Comparison of ENCODE assay signal across 8 cellular contexts in the genomic region with DNA sequence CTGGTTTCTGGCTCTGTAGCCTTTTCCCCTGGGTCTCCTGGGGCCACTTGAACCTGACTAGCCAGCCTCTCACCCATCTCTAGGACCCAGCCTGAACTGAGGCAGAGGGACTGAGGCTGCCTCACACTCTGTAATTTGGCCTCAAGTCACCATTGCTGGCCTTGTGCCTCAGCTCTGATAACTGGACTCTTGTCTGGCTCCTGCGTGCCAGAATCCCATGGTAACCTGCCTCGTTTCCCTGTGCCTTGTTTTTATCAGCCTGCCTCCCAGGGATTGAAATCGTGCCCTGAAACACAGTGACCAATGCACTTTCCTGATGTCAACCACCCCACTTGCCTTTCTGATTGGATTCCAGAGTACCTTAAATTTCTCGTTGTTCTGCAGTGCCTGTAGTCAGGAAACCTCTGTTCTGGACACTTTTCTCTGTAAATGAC. TPM values are rescaled to one million over a fixed set of nuclear protein-coding genes. Genes with fewer than 3 reads are reported as not detected.
DNase-seq lines count a peak whose midpoint lies in the region; ATAC-seq and TF ChIP-seq lines count a peak whose summit lies in the region.

No MANE protein-coding gene starts in this region.

- intact Hi-C loops in Caco-2 (cut with micrococcal nuclease; ENCODE audit: unreplicated experiment) (no loop called here), Right ventricle myocardium superior (cut with DNase I) (no loop called here)
- intact Hi-C loops in activated T-helper 1 cell treated with anti-CD3 and anti-CD28 coated beads, Interleukin-12 subunit alpha, Interleukin-12 subunit beta, Interleukin-2, Interleukin-4 antibody, amounts not matched to agents 30 ng/mL and 10 ng/mL and 1 ng/mL, durations not matched to agents 14 hours and 24 hours and 36 hours (cut with micrococcal nuclease), result no loop called here

- H3K4me1 ChIP-seq in Caco-2, result peaks cover 32% of the 10 kb centered on the region

- no peak overlapping the region for H3K4me3 ChIP-seq in Caco-2 (ENCODE audit: low read depth, low read length)

- H3K9me3 Mint-ChIP-seq in Caco-2 (ENCODE audit: unreplicated experiment), result no peaks in the 10 kb centered on the region
- H3K9me3 Mint-ChIP-seq in activated T-helper 1 cell treated with anti-CD3 and anti-CD28 coated beads, Interleukin-12 subunit alpha, Interleukin-12 subunit beta, Interleukin-2, Interleukin-4 antibody, amounts not matched to agents 30 ng/mL and 10 ng/mL and 1 ng/mL, durations not matched to agents 14 hours and 24 hours and 36 hours, result no peaks in the 10 kb centered on the region
- no peaks in the 10 kb centered on the region for H3K9me3 Mint-ChIP-seq in progenitor cell of endocrine pancreas (ENCODE audit: low read depth)

- H3K36me3 Mint-ChIP-seq in Caco-2 (ENCODE audit: insufficient read depth, unreplicated experiment) (no peaks in the 10 kb centered on the region), progenitor cell of endocrine pancreas (ENCODE audit: insufficient read depth) (peaks cover 5% of the 10 kb centered on the region)
- H3K36me3 Mint-ChIP-seq in activated T-helper 1 cell treated with anti-CD3 and anti-CD28 coated beads, Interleukin-12 subunit alpha, Interleukin-12 subunit beta, Interleukin-2, Interleukin-4 antibody, amounts not matched to agents 30 ng/mL and 10 ng/mL and 1 ng/mL, durations not matched to agents 14 hours and 24 hours and 36 hours (ENCODE audit: low read depth), result peaks cover 28% of the 10 kb centered on the region

- peak overlapping the region; percentile 11 for H3K4me3 Mint-ChIP-seq in Caco-2 (ENCODE audit: unreplicated experiment)
- H3K4me3 Mint-ChIP-seq in activated T-helper 1 cell treated with anti-CD3 and anti-CD28 coated beads, Interleukin-12 subunit alpha, Interleukin-12 subunit beta, Interleukin-2, Interleukin-4 antibody, amounts not matched to agents 30 ng/mL and 10 ng/mL and 1 ng/mL, durations not matched to agents 14 hours and 24 hours and 36 hours, result no peak overlapping the region
- no peak overlapping the region for H3K4me3 Mint-ChIP-seq in progenitor cell of endocrine pancreas (ENCODE audit: low read depth)

- BruUV-seq in Caco-2 (replicated peaks; lab: Mats Ljungman, UMichigan), result no TSS peak

- ATAC-seq in Right ventricle myocardium superior (ENCODE audit: poor library complexity) (peak; percentile 82), GM21576 (IDR thresholded peaks at IDR 0.05; ENCODE audit: unreplicated experiment) (no peak)

- H3K4me1 Mint-ChIP-seq in Caco-2 (ENCODE audit: low read depth, unreplicated experiment) (peaks cover 18% of the 10 kb centered on the region), progenitor cell of endocrine pancreas (ENCODE audit: low read depth) (peaks cover 22% of the 10 kb centered on the region)
- peaks cover 71% of the 10 kb centered on the region for H3K4me1 Mint-ChIP-seq in activated T-helper 1 cell treated with anti-CD3 and anti-CD28 coated beads, Interleukin-12 subunit alpha, Interleukin-12 subunit beta, Interleukin-2, Interleukin-4 antibody, amounts not matched to agents 30 ng/mL and 10 ng/mL and 1 ng/mL, durations not matched to agents 14 hours and 24 hours and 36 hours (ENCODE audit: low read depth)

- TF ChIP-seq CTCF in Caco-2 (IDR thresholded peaks at IDR 0.05; ENCODE audit: insufficient read depth in 1 of 2, low read depth in 1 of 2, low read length in 1 of 2, severe bottlenecking in 1 of 2, unreplicated experiment in 1 of 2) (no peak), progenitor cell of endocrine pancreas (IDR thresholded peaks at IDR 0.05; ENCODE audit: unreplicated experiment) (no peak)

- H3K27me3 Mint-ChIP-seq in Caco-2 (ENCODE audit: insufficient read depth, unreplicated experiment) (no peaks in the 10 kb centered on the region), progenitor cell of endocrine pancreas (no peaks in the 10 kb centered on the region)
- no peaks in the 10 kb centered on the region for H3K27me3 Mint-ChIP-seq in activated T-helper 1 cell treated with anti-CD3 and anti-CD28 coated beads, Interleukin-12 subunit alpha, Interleukin-12 subunit beta, Interleukin-2, Interleukin-4 antibody, amounts not matched to agents 30 ng/mL and 10 ng/mL and 1 ng/mL, durations not matched to agents 14 hours and 24 hours and 36 hours (ENCODE audit: insufficient read depth)

- no peaks in the 10 kb centered on the region for H3K36me3 ChIP-seq in Caco-2 (ENCODE audit: control insufficient read depth, insufficient read depth, low read length)

- DNase-seq in Caco-2 (no peak), Right ventricle myocardium superior (peak; percentile 93), progenitor cell of endocrine pancreas (ENCODE audit: low spot score, unreplicated experiment) (no peak), NCI-H1417 treated with DMSO at 0.1 percent for 48 hours (lab: John Stamatoyannopoulos, UW) (no peak), ecto neural progenitor cell (ENCODE audit: low spot score) (no peak)
- no peak for DNase-seq in activated T-helper 1 cell treated with anti-CD3 and anti-CD28 coated beads, Interleukin-12 subunit alpha, Interleukin-12 subunit beta, Interleukin-2, Interleukin-4 antibody, amounts not matched to agents 30 ng/mL and 10 ng/mL and 1 ng/mL, durations not matched to agents 14 hours and 24 hours and 36 hours (ENCODE audit: low spot score)
- no peak for DNase-seq in stimulated activated CD4-positive, alpha-beta T cell treated with anti-CD3 and anti-CD28 coated beads, Interleukin-4, amount 100 ng/mL, for 1 hour

- POLR2A ChIA-PET in Caco-2 (lab: Charles Lee), result no interaction called here

- no peaks in the 10 kb centered on the region for H3K9me3 ChIP-seq in Caco-2

- CTCF ChIA-PET in Caco-2 (lab: Charles Lee), result interaction anchor here (0.9 to 1.6 kb wide), 2 partner anchors 264 to 329 kb away, joined by 3 to 4 read pairs; no protein-coding TSS in a partner anchor

- H3K27ac Mint-ChIP-seq in Caco-2 (ENCODE audit: unreplicated experiment) (peak overlapping the region; percentile 45), progenitor cell of endocrine pancreas (peak overlapping the region; percentile 75)
- peak overlapping the region; percentile 66 for H3K27ac Mint-ChIP-seq in activated T-helper 1 cell treated with anti-CD3 and anti-CD28 coated beads, Interleukin-12 subunit alpha, Interleukin-12 subunit beta, Interleukin-2, Interleukin-4 antibody, amounts not matched to agents 30 ng/mL and 10 ng/mL and 1 ng/mL, durations not matched to agents 14 hours and 24 hours and 36 hours

- H3K27me3 ChIP-seq in Caco-2 (replicated peaks; ENCODE audit: control insufficient read depth, insufficient read depth, low read length), result no peaks in the 10 kb centered on the region

RNA-seq across cellular contexts. Expression of a gene that starts 27.9 kb away (rescaled TPM):
- total RNA-seq in Caco-2 (2022) (31.4 and 35.0 TPM in 2 replicates), Right ventricle myocardium superior (27.2 TPM), progenitor cell of endocrine pancreas (30.0 and 34.6 TPM in 2 replicates)
- total RNA-seq in activated T-helper 1 cell treated with anti-CD3 and anti-CD28 coated beads, Interleukin-12 subunit alpha, Interleukin-12 subunit beta, Interleukin-2, Interleukin-4 antibody, amounts not matched to agents 30 ng/mL and 10 ng/mL and 1 ng/mL, durations not matched to agents 14 hours and 24 hours and 36 hours, result 54.0 and 61.2 TPM in 2 replicates
